In the genomic region with DNA sequence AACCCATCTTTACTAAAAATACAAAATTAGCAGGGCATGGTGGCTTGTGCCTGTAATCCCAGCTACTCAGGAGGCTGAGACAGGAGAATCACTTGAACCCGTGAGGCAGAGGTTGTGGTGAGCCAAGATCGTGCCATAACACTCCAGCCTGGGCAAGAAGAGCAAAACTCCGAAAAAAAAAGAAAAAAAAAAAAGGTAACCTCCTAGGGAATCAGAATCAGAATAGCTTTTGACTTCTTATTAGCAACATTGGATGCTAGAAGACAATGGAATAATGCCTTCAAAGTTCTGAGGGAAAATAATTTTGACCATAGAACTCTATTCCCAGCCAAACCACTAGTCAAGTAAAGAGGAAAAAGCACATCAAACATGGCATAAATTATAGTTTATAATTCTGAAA, we compare ENCODE assay signal across 31 cellular contexts.
"Had no signal": no experiment of that assay in that cellular context is flagged by ENCODE, and none has a peak within 500 bp of the region (broad histone marks: within the 10 kb centered on the region; RNA-seq: fewer than 3 reads in every experiment).

No MANE protein-coding gene starts in this region.

- H3K9ac ChIP-seq: neural progenitor cell, parathyroid adenoma had no signal

- H3K27ac Mint-ChIP-seq: natural killer cell; nephron; neural progenitor cell; progenitor cell of endocrine pancreas; stimulated activated memory B cell treated with anti-CD40 and anti-IgM and Interleukin-4, amounts not matched to agents 10 μg/mL and 1 μg/mL and 100 μg/mL, for 72 hours; stimulated activated naive CD8-positive, alpha-beta T cell treated with anti-CD3 and anti-CD28 coated beads, Interleukin-15, amount 100 ng/mL, for 72 hours had no signal

- H3K4me1 Mint-ChIP-seq: neural progenitor cell; stimulated activated naive CD8-positive, alpha-beta T cell treated with anti-CD3 and anti-CD28 coated beads, Interleukin-15, amount 100 ng/mL, for 72 hours had no signal

- H3K4me1 ChIP-seq: neural progenitor cell, parathyroid adenoma, suprapubic skin, testis, upper lobe of left lung had no signal

- H3K27ac ChIP-seq: neural progenitor cell, ovary, parathyroid adenoma, psoas muscle, skin epidermis, suprapubic skin, testis, tibial artery, transverse colon, upper lobe of left lung, vagina had no signal

- ATAC-seq: natural killer cell; psoas muscle; right cardiac atrium; sciatic nerve; stimulated activated memory B cell treated with anti-CD40 and anti-IgM and Interleukin-4, amounts not matched to agents 10 μg/mL and 1 μg/mL and 100 μg/mL, for 72 hours; stimulated activated naive CD8-positive, alpha-beta T cell treated with anti-CD3 and anti-CD28 coated beads, Interleukin-15, amount 100 ng/mL, for 72 hours; stimulated activated naive CD8-positive, alpha-beta T cell treated with anti-CD3 and anti-CD28 coated beads, Interleukin-15, Interleukin-2, amounts not matched to agents 100 U/mL and 50 U/mL, for 24 hours had no signal

- H3K4me2 ChIP-seq: neural progenitor cell, smooth muscle cell had no signal

- H3K9me3 Mint-ChIP-seq: natural killer cell, neural progenitor cell had no signal

- H2AFZ ChIP-seq: neural progenitor cell, parathyroid adenoma had no signal

- H3K9me3 ChIP-seq: ovary, psoas muscle, testis, tibial artery, transverse colon, vagina had no signal

- H3K4me3 Mint-ChIP-seq: natural killer cell; nephron; neural progenitor cell; stimulated activated memory B cell treated with anti-CD40 and anti-IgM and Interleukin-4, amounts not matched to agents 10 μg/mL and 1 μg/mL and 100 μg/mL, for 72 hours; stimulated activated naive CD8-positive, alpha-beta T cell treated with anti-CD3 and anti-CD28 coated beads, Interleukin-15, amount 100 ng/mL, for 72 hours had no signal

- H3K79me2 ChIP-seq: parathyroid adenoma had no signal

- H3K27me3 ChIP-seq: neural progenitor cell, ovary, spleen, suprapubic skin, testis, tibial artery, transverse colon, upper lobe of left lung, vagina had no signal

- H3K27me3 Mint-ChIP-seq: progenitor cell of endocrine pancreas; stimulated activated memory B cell treated with anti-CD40 and anti-IgM and Interleukin-4, amounts not matched to agents 10 μg/mL and 1 μg/mL and 100 μg/mL, for 72 hours; stimulated activated naive CD8-positive, alpha-beta T cell treated with anti-CD3 and anti-CD28 coated beads, Interleukin-15, amount 100 ng/mL, for 72 hours had no signal

- FAIRE-seq: urothelium cell line had no signal

- H3K4me3 ChIP-seq: neural progenitor cell, ovary, psoas muscle, skin epidermis, smooth muscle cell, spleen, suprapubic skin, testis, tibial artery, transverse colon, upper lobe of left lung, vagina had no signal

- H3K36me3 ChIP-seq: neural progenitor cell, ovary, spleen, suprapubic skin, tibial artery, transverse colon, upper lobe of left lung, vagina had no signal

- DNase-seq: natural killer cell; occipital lobe; ovary; posterior cingulate gyrus; psoas muscle; right cardiac atrium; spleen; stimulated activated CD4-positive, alpha-beta T cell treated with anti-CD3 and anti-CD28 coated beads, Interleukin-12 subunit alpha, Interleukin-12 subunit beta, amount 100 ng/mL, for 4 hours; stimulated activated CD4-positive, alpha-beta T cell treated with anti-CD3 and anti-CD28 coated beads, Interleukin-1b, Interleukin-23, amount 100 ng/mL, for 48 hours; stimulated activated CD4-positive, alpha-beta T cell treated with anti-CD3 and anti-CD28 coated beads, Interleukin-4, amount 100 ng/mL, for 1 hour; stimulated activated CD4-positive, alpha-beta T cell treated with anti-CD3 and anti-CD28 coated beads, Interleukin-4, amount 100 ng/mL, for 4 hours; stimulated activated CD8-positive, alpha-beta memory T cell treated with anti-CD3 and anti-CD28 coated beads, Interleukin-4, amount 100 ng/mL, for 48 hours; stimulated activated naive CD4-positive, alpha-beta T cell; stimulated activated naive CD8-positive, alpha-beta T cell treated with anti-CD3 and anti-CD28 coated beads, Interleukin-15, amount 100 ng/mL, for 72 hours; stimulated activated naive CD8-positive, alpha-beta T cell treated with anti-CD3 and anti-CD28 coated beads, Interleukin-15, Interleukin-2, amounts not matched to agents 100 U/mL and 50 U/mL, for 24 hours; substantia nigra; testis; tibial artery; transverse colon; upper lobe of left lung had no signal

- H3K36me3 Mint-ChIP-seq: neural progenitor cell; stimulated activated memory B cell treated with anti-CD40 and anti-IgM and Interleukin-4, amounts not matched to agents 10 μg/mL and 1 μg/mL and 100 μg/mL, for 72 hours had no signal
